In the genomic region with DNA sequence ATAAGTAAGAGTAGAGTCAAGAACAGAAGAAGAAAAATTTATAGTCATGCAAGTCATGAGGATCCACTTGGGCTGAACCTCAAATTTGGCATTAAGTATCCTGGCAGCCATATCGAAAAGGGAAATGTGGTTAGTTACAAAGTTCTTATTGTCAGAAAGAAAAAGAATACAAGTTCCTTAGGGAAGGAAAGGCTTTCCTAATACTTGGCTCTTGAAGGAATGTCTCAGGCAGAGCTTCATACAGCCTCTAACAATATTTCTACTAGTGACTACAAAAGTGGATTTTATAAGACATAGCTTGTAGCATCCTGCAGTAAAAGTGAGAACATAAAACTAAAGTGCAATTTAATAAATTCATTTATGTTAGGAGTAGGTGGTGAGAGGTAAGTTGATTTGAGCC, we compare ENCODE assay signal across 23 cellular contexts. TPM values are rescaled to one million over a fixed set of nuclear protein-coding genes. Genes with fewer than 3 reads are reported as not detected.
"Had no signal": no experiment of that assay in that cellular context is flagged by ENCODE, and none has a peak within 500 bp of the region (broad histone marks: within the 10 kb centered on the region; RNA-seq: fewer than 3 reads in every experiment).

No MANE protein-coding gene starts in this region.

- H3K27ac Mint-ChIP-seq: immature natural killer cell; memory B cell; mesothelial cell of epicardium; naive B cell; stimulated activated memory B cell treated with anti-CD40 and anti-IgM and Interleukin-4, amounts not matched to agents 10 μg/mL and 1 μg/mL and 100 μg/mL, for 72 hours; stimulated activated naive CD8-positive, alpha-beta T cell treated with anti-CD3 and anti-CD28 coated beads, Interleukin-15, Interleukin-2, amounts not matched to agents 100 ng/mL and 50 ng/mL, for 24 hours had no signal

- H3K36me3 ChIP-seq: left lung, lower lobe of right lung, neutrophil, thoracic aorta had no signal

- H3K27ac ChIP-seq: epithelial cell of prostate, left lung, lower lobe of right lung, neutrophil had no signal

- H3K27me3 ChIP-seq: left lung, neutrophil, right atrium auricular region had no signal

- H3K9me3 Mint-ChIP-seq: central memory CD8-positive, alpha-beta T cell; immature natural killer cell; memory B cell; mesothelial cell of epicardium; naive B cell; stimulated activated memory B cell treated with anti-CD40 and anti-IgM and Interleukin-4, amounts not matched to agents 10 μg/mL and 1 μg/mL and 100 μg/mL, for 72 hours; stimulated activated naive CD8-positive, alpha-beta T cell treated with anti-CD3 and anti-CD28 coated beads, Interleukin-15, Interleukin-2, amounts not matched to agents 100 ng/mL and 50 ng/mL, for 24 hours had no signal

- H3K4me1 Mint-ChIP-seq: central memory CD8-positive, alpha-beta T cell; naive B cell; stimulated activated memory B cell treated with anti-CD40 and anti-IgM and Interleukin-4, amounts not matched to agents 10 μg/mL and 1 μg/mL and 100 μg/mL, for 72 hours had no signal

- H3K4me1 ChIP-seq: left lung, lower lobe of right lung had no signal

- DNase-seq: effector memory CD4-positive, alpha-beta T cell; immature natural killer cell; left lung; lower lobe of right lung; naive B cell; stimulated activated CD4-positive, alpha-beta T cell treated with anti-CD3 and anti-CD28 coated beads, Interleukin-4, amount 100 ng/mL, for 24 hours; substantia nigra; trophoblast cell had no signal

- H3K4me3 Mint-ChIP-seq: central memory CD8-positive, alpha-beta T cell; immature natural killer cell; memory B cell; mesothelial cell of epicardium; naive B cell; stimulated activated memory B cell treated with anti-CD40 and anti-IgM and Interleukin-4, amounts not matched to agents 10 μg/mL and 1 μg/mL and 100 μg/mL, for 72 hours; stimulated activated naive CD8-positive, alpha-beta T cell treated with anti-CD3 and anti-CD28 coated beads, Interleukin-15, Interleukin-2, amounts not matched to agents 100 ng/mL and 50 ng/mL, for 24 hours had no signal

- H3K9me3 ChIP-seq: left lung, lower lobe of right lung, neutrophil, right atrium auricular region, thoracic aorta had no signal

- H3K36me3 Mint-ChIP-seq: immature natural killer cell; memory B cell; mesothelial cell of epicardium; naive B cell; stimulated activated memory B cell treated with anti-CD40 and anti-IgM and Interleukin-4, amounts not matched to agents 10 μg/mL and 1 μg/mL and 100 μg/mL, for 72 hours had no signal

- H3K4me3 ChIP-seq: left lung, lower lobe of right lung, right atrium auricular region, thoracic aorta had no signal

RNA-seq across cellular contexts. Expression of a gene that starts 45.4 kb away (rescaled TPM):
- total RNA-seq: bronchial epithelial cell, frontal cortex, left lung, mesothelial cell of epicardium, mucosa of gallbladder, osteocyte, pulmonary artery endothelial cell, right atrium auricular region, thoracic aorta, urinary bladder had no signal
